29 cellular contexts compared by ENCODE assay signal in genomic region chr20:35597186-35597585, GRCh38.
"Had no signal": no experiment of that assay in that cellular context is flagged by ENCODE, and none has a peak within 500 bp of the region (broad histone marks: within the 10 kb centered on the region; RNA-seq: fewer than 3 reads in every experiment).

No MANE protein-coding gene starts in this region.

- FAIRE-seq: endometrium had no signal

- H3K27me3 ChIP-seq: ovary, testis had no signal

- H3K9me3 Mint-ChIP-seq: immature natural killer cell; naive thymus-derived CD8-positive, alpha-beta T cell; nephron progenitor cell; stimulated activated memory B cell treated with anti-CD40 and anti-IgM and Interleukin-4, amounts not matched to agents 10 μg/mL and 1 μg/mL and 100 μg/mL, for 72 hours; type B pancreatic cell had no signal

- H3K27ac Mint-ChIP-seq: immature natural killer cell; nephron progenitor cell; stimulated activated memory B cell treated with anti-CD40 and anti-IgM and Interleukin-4, amounts not matched to agents 10 μg/mL and 1 μg/mL and 100 μg/mL, for 72 hours; type B pancreatic cell had no signal

- H3K36me3 ChIP-seq: esophagus squamous epithelium, left ventricle myocardium inferior, lower lobe of right lung, ovary, spleen, tibial artery had no signal

- H3K9me3 ChIP-seq: esophagus squamous epithelium, left ventricle myocardium inferior, lower lobe of right lung, ovary, psoas muscle, spleen, testis, tibial artery had no signal

- H3K27ac ChIP-seq: esophagus squamous epithelium, left ventricle myocardium inferior, lower lobe of right lung, ovary, psoas muscle, skin epidermis, spleen, testis, tibial artery had no signal

- H3K36me3 Mint-ChIP-seq: immature natural killer cell; naive thymus-derived CD8-positive, alpha-beta T cell; stimulated activated memory B cell treated with anti-CD40 and anti-IgM and Interleukin-4, amounts not matched to agents 10 μg/mL and 1 μg/mL and 100 μg/mL, for 72 hours; type B pancreatic cell had no signal

- ATAC-seq: left colon; lower lobe of right lung; naive thymus-derived CD8-positive, alpha-beta T cell; psoas muscle; right cardiac atrium; stimulated activated memory B cell treated with anti-CD40 and anti-IgM and Interleukin-4, amounts not matched to agents 10 μg/mL and 1 μg/mL and 100 μg/mL, for 72 hours; stimulated activated naive CD8-positive, alpha-beta T cell treated with anti-CD3 and anti-CD28 coated beads, Interleukin-15, Interleukin-2, amounts not matched to agents 100 U/mL and 50 U/mL, for 24 hours had no signal

- H3K4me3 ChIP-seq: esophagus squamous epithelium, left ventricle myocardium inferior, lower lobe of right lung, ovary, psoas muscle, skin epidermis, spleen, testis, tibial artery had no signal

- H3K4me3 Mint-ChIP-seq: immature natural killer cell; naive thymus-derived CD8-positive, alpha-beta T cell; nephron progenitor cell; stimulated activated memory B cell treated with anti-CD40 and anti-IgM and Interleukin-4, amounts not matched to agents 10 μg/mL and 1 μg/mL and 100 μg/mL, for 72 hours; type B pancreatic cell had no signal

- DNase-seq: dermis blood vessel endothelial cell; effector memory CD4-positive, alpha-beta T cell; erythroblast; esophagus squamous epithelium; foreskin melanocyte; glutamatergic neuron; hypothalamus; immature natural killer cell; islet precursor cell; kidney glomerular epithelial cell; left colon; left ventricle myocardium inferior; lower lobe of right lung; naive thymus-derived CD8-positive, alpha-beta T cell; nephron progenitor cell; occipital lobe; ovary; right cardiac atrium; stimulated activated CD4-positive, alpha-beta T cell treated with anti-CD3 and anti-CD28 coated beads, Interleukin-4, amount 100 ng/mL, for 4 hours; stimulated activated naive CD8-positive, alpha-beta T cell treated with anti-CD3 and anti-CD28 coated beads, Interleukin-15, Interleukin-2, amounts not matched to agents 100 U/mL and 50 U/mL, for 24 hours; substantia nigra; testis; tibial artery had no signal
